23 cellular contexts compared by ENCODE assay signal in the genomic region with DNA sequence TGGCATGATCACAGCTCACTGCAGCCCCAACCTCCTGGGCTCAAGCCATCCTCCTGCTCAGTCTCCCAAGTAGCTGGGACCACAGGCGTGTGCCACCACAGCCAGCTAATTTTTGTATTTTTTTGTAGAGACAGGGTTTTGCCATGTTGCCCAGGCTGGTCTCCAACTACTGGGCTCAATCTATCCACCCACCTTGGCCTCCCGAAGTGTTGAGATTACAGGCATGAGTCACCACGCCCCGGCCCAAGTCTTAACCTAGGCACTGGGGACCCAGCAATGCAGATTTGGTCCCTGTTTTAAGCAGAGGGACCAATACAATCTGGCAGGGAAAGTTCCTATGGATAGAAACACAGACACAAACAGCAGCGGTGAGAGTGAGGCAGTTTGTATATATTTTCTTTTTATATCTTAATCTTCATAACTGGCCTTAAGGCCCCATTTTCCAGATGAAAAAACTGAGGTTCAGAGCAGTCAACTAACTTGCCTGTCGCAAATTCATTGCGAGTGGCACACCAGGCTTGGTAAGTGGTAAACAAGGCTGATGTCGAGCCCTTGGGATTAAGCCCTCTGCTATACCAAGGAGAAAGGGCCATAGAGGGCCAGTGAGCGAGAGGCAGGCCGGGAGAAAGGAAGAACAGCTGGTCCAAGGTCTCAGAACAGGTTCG.
DNase-seq lines count a peak whose midpoint lies in the region; ATAC-seq, FAIRE-seq and TF ChIP-seq lines count a peak whose summit lies in the region.
"Had no signal": no experiment of that assay in that cellular context is flagged by ENCODE, and none has a peak within 500 bp of the region (broad histone marks: within the 10 kb centered on the region; RNA-seq: fewer than 3 reads in every experiment).

No MANE protein-coding gene starts in this region.

- H3K27me3 ChIP-seq in MG63 = no peaks in the 10 kb centered on the region
- peaks cover 1 to 3% of the 10 kb centered on the region in 2 experiments for H3K27me3 ChIP-seq in endothelial cell of umbilical vein (ENCODE audit: control insufficient read depth in 2 of 2, insufficient read depth in 2 of 2, low read length in 2 of 2)
- no peaks in the 10 kb centered on the region for H3K27me3 ChIP-seq in trophoblast cell (ENCODE audit: insufficient read depth, low read length)

- peaks cover 24% of the 10 kb centered on the region for H3K27me3 Mint-ChIP-seq in activated CD8-positive, alpha-beta memory T cell treated with anti-CD3 and anti-CD28 coated beads, Interleukin-2, amount 10 ng/mL, durations not matched to agents 7 days and 5 days

- CTCF ChIA-PET in activated CD8-positive, alpha-beta memory T cell treated with anti-CD3 and anti-CD28 coated beads, Interleukin-2, amount 10 ng/mL, durations not matched to agents 7 days and 5 days (lab: Charles Lee) = no interaction called here
- CTCF ChIA-PET in endothelial cell of umbilical vein (lab: Charles Lee) = interaction anchor here (0.6 to 1.4 kb wide), 3 partner anchors 12 to 346 kb away, joined by 3 to 5 read pairs (median 3); no protein-coding TSS in a partner anchor

- H2BK5ac ChIP-seq in trophoblast cell (ENCODE audit: low read depth, low read length, poor library complexity) = no peak overlapping the region

- WGBS in trophoblast cell (ENCODE audit: extremely low coverage, insufficient coverage, insufficient read length) = no CpG with 5 or more reads among the region's 11 CpGs

- peak; percentile 26 for FAIRE-seq in endothelial cell of umbilical vein (lab: Jason Lieb, UNC)
- FAIRE-seq: A549, D721Med had no signal

- no peak for TF ChIP-seq CTCF in endothelial cell of umbilical vein (IDR thresholded peaks at IDR 0.05; ENCODE audit: extremely low read depth in 1 of 2, insufficient read depth in 1 of 2, low read depth in 1 of 2, low read length in 2 of 2)

- no peak overlapping the region for H4K91ac ChIP-seq in trophoblast cell (ENCODE audit: low read depth, low read length)

- H3K23ac ChIP-seq in trophoblast cell (ENCODE audit: low read length) = no peak overlapping the region

- no peak overlapping the region for H3K27ac Mint-ChIP-seq in activated CD8-positive, alpha-beta memory T cell treated with anti-CD3 and anti-CD28 coated beads, Interleukin-2, amount 10 ng/mL, durations not matched to agents 7 days and 5 days
- H3K27ac Mint-ChIP-seq: CD4-positive, alpha-beta T cell; IgD-negative memory B cell had no signal

- POLR2A ChIA-PET in endothelial cell of umbilical vein (lab: Charles Lee) = no interaction called here

- peak; percentile 33 for DNase-seq in activated CD8-positive, alpha-beta memory T cell treated with anti-CD3 and anti-CD28 coated beads, Interleukin-2, amount 10 ng/mL, durations not matched to agents 7 days and 5 days
- no peak for DNase-seq in activated CD8-positive, alpha-beta memory T cell treated with anti-CD3 and anti-CD28 coated beads for 24 hours
- DNase-seq in MG63 (peak; percentile 68), endothelial cell of umbilical vein (ENCODE audit: low read depth, low spot score) (no peak), trophoblast cell (no peak), HK-2 (ENCODE audit: unreplicated experiment) (no peak)
- DNase-seq: AML-193; Caco-2; CD4-positive, alpha-beta T cell; DMS153; DMS79; GF-D8; GOT3; H7 had no signal

- H3K4me3 Mint-ChIP-seq in activated CD8-positive, alpha-beta memory T cell treated with anti-CD3 and anti-CD28 coated beads, Interleukin-2, amount 10 ng/mL, durations not matched to agents 7 days and 5 days = no peak overlapping the region
- H3K4me3 Mint-ChIP-seq: CD4-positive, alpha-beta T cell; IgD-negative memory B cell had no signal

- no peaks in the 10 kb centered on the region for H3K9me3 Mint-ChIP-seq in activated CD8-positive, alpha-beta memory T cell treated with anti-CD3 and anti-CD28 coated beads, Interleukin-2, amount 10 ng/mL, durations not matched to agents 7 days and 5 days (ENCODE audit: low read depth)
- H3K9me3 Mint-ChIP-seq: CD4-positive, alpha-beta T cell; IgD-negative memory B cell had no signal

- no TSS peak for BruUV-seq in endothelial cell of umbilical vein (replicated peaks; lab: Mats Ljungman, UMichigan)

- H3K4me2 ChIP-seq in endothelial cell of umbilical vein (ENCODE audit: insufficient read depth, low read length) (no peak overlapping the region), trophoblast cell (ENCODE audit: low read length) (no peak overlapping the region)
- H3K4me2 ChIP-seq: A549 had no signal

- H3K79me2 ChIP-seq in endothelial cell of umbilical vein (ENCODE audit: control insufficient read depth, insufficient read depth, low read length) (no peaks in the 10 kb centered on the region), trophoblast cell (ENCODE audit: control insufficient read depth, insufficient read depth, low read length, poor library complexity) (no peaks in the 10 kb centered on the region)

- H3K79me1 ChIP-seq in trophoblast cell (ENCODE audit: low read length) = peaks cover 2% of the 10 kb centered on the region

- 0 out of 2 replicates have a peak, but pooled peaks cover 3% of the 10 kb centered on the region for H3K9me3 ChIP-seq in MG63
- H3K9me3 ChIP-seq in endothelial cell of umbilical vein (replicated peaks; ENCODE audit: control insufficient read depth, insufficient read depth, low read length) = no peaks in the 10 kb centered on the region
- H3K9me3 ChIP-seq in trophoblast cell (ENCODE audit: insufficient read depth, low read depth, low read length) = no peaks in the 10 kb centered on the region
- H3K9me3 ChIP-seq: A549, Caco-2 had no signal

- H3K14ac ChIP-seq in trophoblast cell (ENCODE audit: low read length) = no peak overlapping the region

- H3K4ac ChIP-seq in trophoblast cell (ENCODE audit: low read depth, low read length) = no peak overlapping the region

- intact Hi-C loops in endothelial cell of umbilical vein (cut with micrococcal nuclease) = no loop called here

- H2AFZ ChIP-seq in endothelial cell of umbilical vein (ENCODE audit: low read depth, low read length) (no peak overlapping the region), trophoblast cell (ENCODE audit: insufficient read depth, low read length, poor library complexity) (no peak overlapping the region)

- no peaks in the 10 kb centered on the region for H3K4me1 Mint-ChIP-seq in activated CD8-positive, alpha-beta memory T cell treated with anti-CD3 and anti-CD28 coated beads, Interleukin-2, amount 10 ng/mL, durations not matched to agents 7 days and 5 days

- peak overlapping the region; percentile 44 for H4K8ac ChIP-seq in trophoblast cell (ENCODE audit: low read depth, low read length)

- no peaks in the 10 kb centered on the region for H4K20me1 ChIP-seq in endothelial cell of umbilical vein (replicated peaks; ENCODE audit: control insufficient read depth, extremely low read depth, insufficient read depth, low read length)

- H4K12ac ChIP-seq in trophoblast cell (ENCODE audit: low read depth, low read length) = no peak overlapping the region

- dilution Hi-C loops in endothelial cell of umbilical vein (cut with MboI; ENCODE audit: extremely low pct_ligation_motif_present, low sequenced_read_pairs) = no loop called here

- H3K9ac ChIP-seq in endothelial cell of umbilical vein (replicated peaks; ENCODE audit: extremely low read depth, insufficient read depth, low read length) = no peak overlapping the region
- H3K9ac ChIP-seq in trophoblast cell (ENCODE audit: low read length) = no peak overlapping the region

- no peak overlapping the region for H2AK5ac ChIP-seq in trophoblast cell (ENCODE audit: low read length)

- no peak for TF ChIP-seq POLR2A in endothelial cell of umbilical vein (IDR thresholded peaks at IDR 0.05; ENCODE audit: low read depth, low read length)

- no peaks in the 10 kb centered on the region for H3K9me1 ChIP-seq in endothelial cell of umbilical vein (replicated peaks; ENCODE audit: control insufficient read depth, extremely low read depth, insufficient read depth, low read length)

- H3K18ac ChIP-seq in trophoblast cell (ENCODE audit: low read length) = no peak overlapping the region

- no peaks in the 10 kb centered on the region for H3K36me3 ChIP-seq in MG63
- H3K36me3 ChIP-seq in endothelial cell of umbilical vein (ENCODE audit: control insufficient read depth in 2 of 2, extremely low read depth in 1 of 2, insufficient read depth in 2 of 2, low read length in 2 of 2) = no peaks in the 10 kb centered on the region
- no peaks in the 10 kb centered on the region for H3K36me3 ChIP-seq in trophoblast cell (ENCODE audit: control insufficient read depth in 1 of 2, insufficient read depth in 2 of 2, low read length in 2 of 2)

- H3K4me3 ChIP-seq in MG63 (no peak overlapping the region), endothelial cell of umbilical vein (replicated peaks in 1 of 3; ENCODE audit: insufficient read depth in 1 of 3, low read depth in 1 of 3, low read length in 3 of 3) (no peak overlapping the region), trophoblast cell (ENCODE audit: low read depth, low read length) (no peak overlapping the region)
- H3K4me3 ChIP-seq: A549 had no signal

- H3K36me3 Mint-ChIP-seq in activated CD8-positive, alpha-beta memory T cell treated with anti-CD3 and anti-CD28 coated beads, Interleukin-2, amount 10 ng/mL, durations not matched to agents 7 days and 5 days = no peaks in the 10 kb centered on the region
- H3K36me3 Mint-ChIP-seq: IgD-negative memory B cell had no signal

- no peak for ATAC-seq in activated CD8-positive, alpha-beta memory T cell treated with anti-CD3 and anti-CD28 coated beads, Interleukin-2, amount 10 ng/mL, durations not matched to agents 7 days and 5 days
- ATAC-seq in HG03342 (IDR thresholded peaks at IDR 0.05; ENCODE audit: unreplicated experiment) = no peak
- no peak for ATAC-seq in HG02763 (IDR thresholded peaks at IDR 0.05; ENCODE audit: unreplicated experiment)
- ATAC-seq: A549, HCT116 had no signal

- H3K27ac ChIP-seq in endothelial cell of umbilical vein (ENCODE audit: insufficient read depth, low read depth, low read length) = no peak overlapping the region
- H3K27ac ChIP-seq in trophoblast cell (ENCODE audit: low read depth, low read length) = no peak overlapping the region
- H3K27ac ChIP-seq: 22Rv1, A549, C4-2B, HL-60 had no signal

- peak overlapping the region; percentile 28 for H2BK12ac ChIP-seq in trophoblast cell (ENCODE audit: low read length)

- no peaks in the 10 kb centered on the region for H3K4me1 ChIP-seq in endothelial cell of umbilical vein (ENCODE audit: control insufficient read depth, extremely low read depth, insufficient read depth, low read length)
- no peaks in the 10 kb centered on the region for H3K4me1 ChIP-seq in trophoblast cell (ENCODE audit: control insufficient read depth in 1 of 2, insufficient read depth in 2 of 2, low read length in 2 of 2)
- H3K4me1 ChIP-seq: A549, Caco-2 had no signal

- H2BK120ac ChIP-seq in trophoblast cell (ENCODE audit: insufficient read depth, low read length, poor library complexity) = no peak overlapping the region

TF ChIP-seq in endothelial cell of umbilical vein, 7 proteins besides CTCF, POLR2A, EP300 and RAD21 (continues in another document):
- TF ChIP-seq GATA2 (IDR thresholded peaks at IDR 0.05; ENCODE audit: insufficient read depth, insufficient read length, low read depth, low read length) (no peak), EZH2 (IDR thresholded peaks at IDR 0.05; ENCODE audit: borderline replicate concordance, low read depth, low read length, severe bottlenecking) (no peak), MYC (IDR thresholded peaks at IDR 0.05; ENCODE audit: low read depth, low read length) (no peak), POLR2AphosphoS5 (IDR thresholded peaks at IDR 0.05; ENCODE audit: insufficient read depth, low read depth, low read length) (no peak)

Comparison
In these comparisons a context has a peak if more than half of its experiments do, and no peak if none do; other contexts are left out.
1. DNase-seq: peak in activated CD8-positive, alpha-beta memory T cell treated with anti-CD3 and anti-CD28 coated beads, Interleukin-2, amount 10 ng/mL, durations not matched to agents 7 days and 5 days (single experiment) and MG63 (single experiment); none in activated CD8-positive, alpha-beta memory T cell treated with anti-CD3 and anti-CD28 coated beads for 24 hours (single experiment), endothelial cell of umbilical vein (single experiment), trophoblast cell (0 of 2) and HK-2 (single experiment).